ENCODE assay signal across 25 cellular contexts in the genomic region with DNA sequence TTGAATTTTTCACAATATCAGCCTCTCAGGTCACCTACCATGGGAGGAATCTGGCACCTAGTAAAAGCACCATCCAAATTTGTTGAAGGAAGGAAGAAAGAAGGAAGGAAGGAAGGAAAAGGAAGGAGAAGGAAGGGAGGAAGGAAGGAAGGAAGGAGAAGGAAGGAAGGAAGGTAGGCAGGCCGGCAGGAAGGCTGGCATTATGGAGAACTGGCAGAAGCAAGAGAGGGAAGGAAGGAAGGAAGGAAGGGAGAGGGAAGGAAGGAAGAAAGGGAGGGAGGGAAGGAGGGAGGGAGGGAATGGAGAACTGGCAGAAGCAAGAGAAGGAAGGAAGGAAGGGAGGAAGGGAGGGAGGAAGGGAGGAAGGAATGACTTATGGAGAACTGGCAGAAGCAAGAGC. TPM values are rescaled to one million over a fixed set of nuclear protein-coding genes. Genes with fewer than 3 reads are reported as not detected.
"Had no signal": no experiment of that assay in that cellular context is flagged by ENCODE, and none has a peak within 500 bp of the region (broad histone marks: within the 10 kb centered on the region; RNA-seq: fewer than 3 reads in every experiment).

No MANE protein-coding gene starts in this region.

- H3K4me3 Mint-ChIP-seq: IgD-negative memory B cell had no signal

- H3K27me3 ChIP-seq: SJSA1 had no signal

- H3K4me3 ChIP-seq: K562, SJSA1, SK-N-MC had no signal

- ATAC-seq: K562 had no signal

- H3K9me3 ChIP-seq: SJSA1 had no signal

- H3K4me1 ChIP-seq: SJSA1 had no signal

- H3K27ac ChIP-seq: HL-60, KMS-11, SJSA1, SK-N-MC had no signal

- H3K27ac Mint-ChIP-seq: IgD-negative memory B cell had no signal

- DNase-seq: Kasumi-1, MM.1S, MV-4-11, NCI-H1048, NCI-H1105 treated with DMSO at 0.1 percent for 48 hours, NCI-H1417 treated with DMSO at 0.1 percent for 48 hours, NCI-H146, NCI-H1694 treated with DMSO at 0.1 percent for 48 hours, NCI-H1930, NCI-H2081, NCI-H2107, NCI-H2227 treated with DMSO at 0.1 percent for 48 hours, NCI-H524, NCI-H69, NCI-H774, Right ventricle myocardium superior, RPMI8226, SIG-M5 had no signal

- H3K4me2 ChIP-seq: KMS-11 had no signal

- H3K4me1 Mint-ChIP-seq: IgD-negative memory B cell had no signal

- H3K36me3 ChIP-seq: SJSA1 had no signal

- H3K9me3 Mint-ChIP-seq: IgD-negative memory B cell had no signal

RNA-seq across cellular contexts. Expression of a gene that starts 24.3 kb away (rescaled TPM):
- total RNA-seq: K562, M059J had no signal
- polyA plus RNA-seq: IgD-negative memory B cell, K562 had no signal
